Comparison of ENCODE assay signal across 17 cellular contexts in the genomic region with DNA sequence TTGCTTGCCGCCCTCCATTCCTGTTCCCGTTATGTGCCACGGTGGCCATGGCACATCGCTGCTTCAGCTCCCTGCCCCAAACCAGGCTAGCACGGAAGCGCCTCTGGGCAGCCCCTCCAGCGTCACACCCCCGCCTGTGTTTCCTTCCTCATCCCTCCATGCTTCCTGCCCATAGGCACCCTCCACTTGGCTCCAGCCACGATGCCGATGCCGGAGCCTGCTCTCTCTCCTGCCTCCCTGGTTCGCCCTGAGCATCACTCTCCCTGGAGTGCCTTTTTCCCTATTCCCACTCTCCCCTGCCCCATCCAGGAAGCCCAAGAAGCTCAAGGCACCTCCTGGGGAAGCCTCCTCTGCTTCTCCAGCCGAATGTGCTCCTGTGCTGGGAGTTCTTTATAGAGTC. TPM values are rescaled to one million over a fixed set of nuclear protein-coding genes. Genes with fewer than 3 reads are reported as not detected.
A peak's percentile ranks its signal among the peaks of the same experiment; 100 is the strongest.
DNase-seq lines count a peak whose midpoint lies in the region; ATAC-seq and TF ChIP-seq lines count a peak whose summit lies in the region.
"Had no signal": no experiment of that assay in that cellular context is flagged by ENCODE, and none has a peak within 500 bp of the region (broad histone marks: within the 10 kb centered on the region; RNA-seq: fewer than 3 reads in every experiment).

No MANE protein-coding gene starts in this region.

- no peaks in the 10 kb centered on the region for H3K36me3 Mint-ChIP-seq in dendritic cell treated with granulocyte-macrophage colony-stimulating factor and Interleukin-4, amounts not matched to agents 40 ng/mL and 50 ng/mL, for 4 days (ENCODE audit: low read depth)
- H3K36me3 Mint-ChIP-seq in activated CD4-positive, alpha-beta T cell treated with anti-CD3 and anti-CD28 coated beads for 36 hours (ENCODE audit: low read depth) = no peaks in the 10 kb centered on the region
- H3K36me3 Mint-ChIP-seq: activated naive CD8-positive, alpha-beta T cell treated with anti-CD3 and anti-CD28 coated beads for 36 hours had no signal

- no peak for TF ChIP-seq POLR2A in thyroid gland (IDR thresholded peaks at IDR 0.05)

- CTCF ChIA-PET in activated CD4-positive, alpha-beta T cell treated with anti-CD3 and anti-CD28 coated beads for 36 hours (lab: Charles Lee) = interaction anchor here (0.6 to 0.7 kb wide), 3 partner anchors 25 to 1319 kb away, joined by 3 to 4 read pairs (median 3); no protein-coding TSS in a partner anchor

- H3K4me1 ChIP-seq in muscle layer of duodenum (ENCODE audit: control insufficient read depth in 1 of 2, insufficient read depth in 2 of 2, low read length in 2 of 2) (peaks cover 5 to 43% of the 10 kb centered on the region in 2 donors), thyroid gland (peaks cover 8 to 25% of the 10 kb centered on the region in 2 donors)

- intact Hi-C loops in dendritic cell treated with granulocyte-macrophage colony-stimulating factor and Interleukin-4, amounts not matched to agents 40 ng/mL and 50 ng/mL, for 4 days (cut with micrococcal nuclease) = loop anchor here (10.0 kb wide), 1 partner anchor 240 kb away; no protein-coding TSS in a partner anchor
- intact Hi-C loops in thyroid gland (cut with DNase I) = loop anchor here (10.0 kb wide), 2 partner anchors 50 to 160 kb away; no protein-coding TSS in a partner anchor
- intact Hi-C loops in activated CD4-positive, alpha-beta T cell treated with anti-CD3 and anti-CD28 coated beads for 36 hours (cut with DNase I, micrococcal nuclease) = loop anchor here in 1 of 2 experiments (10.0 kb wide), 1 partner anchor 310 kb away; a partner anchor contains a TSS

- peaks cover 45% of the 10 kb centered on the region for H3K4me1 Mint-ChIP-seq in dendritic cell treated with granulocyte-macrophage colony-stimulating factor and Interleukin-4, amounts not matched to agents 40 ng/mL and 50 ng/mL, for 4 days (ENCODE audit: low read depth)
- peaks cover 9% of the 10 kb centered on the region for H3K4me1 Mint-ChIP-seq in activated CD4-positive, alpha-beta T cell treated with anti-CD3 and anti-CD28 coated beads for 36 hours

- POLR2A ChIA-PET in activated CD4-positive, alpha-beta T cell treated with anti-CD3 and anti-CD28 coated beads for 36 hours (lab: Charles Lee) = no interaction called here

- ATAC-seq in activated CD4-positive, alpha-beta T cell treated with anti-CD3 and anti-CD28 coated beads for 36 hours = no peak
- no peak for ATAC-seq in HG03025 (IDR thresholded peaks at IDR 0.05; ENCODE audit: low FRiP score, unreplicated experiment)
- ATAC-seq: activated T-cell treated with anti-CD3 and anti-CD28 coated beads, Interleukin-2, amount 50 U/mL, for 4 hours had no signal

- WGBS in thyroid gland, 2 donors = 69 to 77% methylated on average over 13 of the region's 13 CpGs

- peak overlapping the region; percentile 4 for H3K27ac Mint-ChIP-seq in dendritic cell treated with granulocyte-macrophage colony-stimulating factor and Interleukin-4, amounts not matched to agents 40 ng/mL and 50 ng/mL, for 4 days
- H3K27ac Mint-ChIP-seq in activated CD4-positive, alpha-beta T cell treated with anti-CD3 and anti-CD28 coated beads for 36 hours = no peak overlapping the region
- H3K27ac Mint-ChIP-seq: activated naive CD8-positive, alpha-beta T cell treated with anti-CD3 and anti-CD28 coated beads for 36 hours had no signal

- H3K4me3 Mint-ChIP-seq in dendritic cell treated with granulocyte-macrophage colony-stimulating factor and Interleukin-4, amounts not matched to agents 40 ng/mL and 50 ng/mL, for 4 days = no peak overlapping the region
- no peak overlapping the region for H3K4me3 Mint-ChIP-seq in activated CD4-positive, alpha-beta T cell treated with anti-CD3 and anti-CD28 coated beads for 36 hours
- H3K4me3 Mint-ChIP-seq: activated naive CD8-positive, alpha-beta T cell treated with anti-CD3 and anti-CD28 coated beads for 36 hours; activated T-cell treated with anti-CD3 and anti-CD28 coated beads, Interleukin-2, amount 50 U/mL, for 4 hours had no signal

- H3K4me3 ChIP-seq in muscle layer of duodenum (ENCODE audit: low read depth in 1 of 2, low read length in 2 of 2) (no peak overlapping the region), thyroid gland (replicated peaks in 1 of 3) (no peak overlapping the region)
- H3K4me3 ChIP-seq: SK-N-MC had no signal

- no peak for TF ChIP-seq CTCF in thyroid gland (IDR thresholded peaks at IDR 0.05)
- TF ChIP-seq CTCF in GM10266 (IDR thresholded peaks at IDR 0.05; ENCODE audit: control insufficient read depth, insufficient read depth, low read depth, missing control alignments) = no peak

- H3K27me3 Mint-ChIP-seq in dendritic cell treated with granulocyte-macrophage colony-stimulating factor and Interleukin-4, amounts not matched to agents 40 ng/mL and 50 ng/mL, for 4 days = peaks cover 76% of the 10 kb centered on the region
- H3K27me3 Mint-ChIP-seq in activated CD4-positive, alpha-beta T cell treated with anti-CD3 and anti-CD28 coated beads for 36 hours = peaks cover 27% of the 10 kb centered on the region

- H3K36me3 ChIP-seq in muscle layer of duodenum (ENCODE audit: control insufficient read depth in 1 of 2, insufficient read depth in 2 of 2, low read length in 2 of 2) (no peaks in the 10 kb centered on the region), thyroid gland (no peaks in the 10 kb centered on the region)

- DNase-seq in Kasumi-1 (lab: John Stamatoyannopoulos, UW) (peak; percentile 37 to 63), thyroid gland (no peak), GM10266 (ENCODE audit: extremely low spot score) (no peak), NCI-H2227 treated with DMSO at 0.1 percent for 48 hours (lab: John Stamatoyannopoulos, UW) (no peak)
- DNase-seq in activated CD4-positive, alpha-beta T cell treated with anti-CD3 and anti-CD28 coated beads for 36 hours = no peak
- DNase-seq: activated CD4-positive, alpha-beta T cell treated with anti-CD3 and anti-CD28 coated beads, Interleukin-2, amount 50 U/mL, for 48 hours; activated naive CD8-positive, alpha-beta T cell treated with anti-CD3 and anti-CD28 coated beads for 36 hours; activated T-cell treated with anti-CD3 and anti-CD28 coated beads, Interleukin-2, amount 50 U/mL, for 4 hours; midbrain; NCI-H1694 treated with DMSO at 0.1 percent for 48 hours; NCI-H510A; stimulated activated CD4-positive, alpha-beta T cell treated with anti-CD3 and anti-CD28 coated beads, Interleukin-12 subunit alpha, Interleukin-12 subunit beta, amount 100 ng/mL, for 4 hours had no signal

- H3K9me3 Mint-ChIP-seq in dendritic cell treated with granulocyte-macrophage colony-stimulating factor and Interleukin-4, amounts not matched to agents 40 ng/mL and 50 ng/mL, for 4 days = no peaks in the 10 kb centered on the region
- no peaks in the 10 kb centered on the region for H3K9me3 Mint-ChIP-seq in activated CD4-positive, alpha-beta T cell treated with anti-CD3 and anti-CD28 coated beads for 36 hours (ENCODE audit: low read depth)
- H3K9me3 Mint-ChIP-seq: activated naive CD8-positive, alpha-beta T cell treated with anti-CD3 and anti-CD28 coated beads for 36 hours; activated T-cell treated with anti-CD3 and anti-CD28 coated beads, Interleukin-2, amount 50 U/mL, for 4 hours had no signal

- H3K9me3 ChIP-seq in muscle layer of duodenum (ENCODE audit: control insufficient read depth in 1 of 2, low read length in 2 of 2) (no peaks in the 10 kb centered on the region), thyroid gland (no peaks in the 10 kb centered on the region)

- H3K27ac ChIP-seq in muscle layer of duodenum (ENCODE audit: low read length) (peak overlapping the region; percentile 5), thyroid gland (peak overlapping the region in 2 of 3 donors; percentile 11 to 32)
- H3K27ac ChIP-seq: C4-2B, SK-N-MC had no signal

- H3K27me3 ChIP-seq in muscle layer of duodenum (ENCODE audit: low read depth, low read length) = peaks cover 1% of the 10 kb centered on the region
- peaks cover 4% of the 10 kb centered on the region for H3K27me3 ChIP-seq in thyroid gland

RNA-seq across cellular contexts. Expression of a gene that starts 3.2 kb away (rescaled TPM):
- 10 to 100 TPM; 13.0 to 40.8 (median 24.6) TPM for total RNA-seq in thyroid gland
- under 1 TPM; 0.55 to 0.86 TPM for total RNA-seq in activated CD4-positive, alpha-beta T cell treated with anti-CD3 and anti-CD28 coated beads for 36 hours

Comparison
In these comparisons a context has a peak if more than half of its experiments do, and no peak if none do; other contexts are left out.
1. DNase-seq: peak in Kasumi-1 (2 of 2); none in thyroid gland (0 of 2), GM10266 (single experiment), activated CD4-positive, alpha-beta T cell treated with anti-CD3 and anti-CD28 coated beads for 36 hours (single experiment) and NCI-H2227 treated with DMSO at 0.1 percent for 48 hours (single experiment).
2. RNA of a gene that starts 3.2 kb away (total RNA-seq): 13.0 to 40.8 TPM in thyroid gland; 0.55 to 0.86 TPM in activated CD4-positive, alpha-beta T cell treated with anti-CD3 and anti-CD28 coated beads for 36 hours; every median in the first group is over 4 times any median in the second.